ENCODE assay signal across 21 cellular contexts in genomic region chr19:7691497-7691896, GRCh38. TPM values are rescaled to one million over a fixed set of nuclear protein-coding genes. Genes with fewer than 3 reads are reported as not detected.
"Had no signal": no experiment of that assay in that cellular context is flagged by ENCODE, and none has a peak within 500 bp of the region (broad histone marks: within the 10 kb centered on the region; RNA-seq: fewer than 3 reads in every experiment).

No MANE protein-coding gene starts in this region.

- H3K9me3 Mint-ChIP-seq: nephron progenitor cell had no signal

- ATAC-seq: gastrocnemius medialis; heart right ventricle; left lobe of liver; pancreas; SK-N-SH treated with all-trans-retinoic acid at 6 μM for 48 hours; stimulated activated memory B cell treated with anti-CD40 and anti-IgM and Interleukin-4, amounts not matched to agents 10 μg/mL and 1 μg/mL and 100 μg/mL, for 72 hours had no signal

- H3K27ac Mint-ChIP-seq: nephron progenitor cell; stimulated activated memory B cell treated with anti-CD40 and anti-IgM and Interleukin-4, amounts not matched to agents 10 μg/mL and 1 μg/mL and 100 μg/mL, for 72 hours had no signal

- H3K4me1 ChIP-seq: gastrocnemius medialis, heart right ventricle, pancreas, transverse colon had no signal

- H3K4me1 Mint-ChIP-seq: nephron progenitor cell had no signal

- H3K4me3 Mint-ChIP-seq: nephron progenitor cell; stimulated activated memory B cell treated with anti-CD40 and anti-IgM and Interleukin-4, amounts not matched to agents 10 μg/mL and 1 μg/mL and 100 μg/mL, for 72 hours had no signal

- H3K27me3 Mint-ChIP-seq: stimulated activated memory B cell treated with anti-CD40 and anti-IgM and Interleukin-4, amounts not matched to agents 10 μg/mL and 1 μg/mL and 100 μg/mL, for 72 hours had no signal

- H3K27me3 ChIP-seq: pancreas, transverse colon had no signal

- DNase-seq: activated CD4-positive, alpha-beta T cell treated with anti-CD3 and anti-CD28 coated beads, Interleukin-2, amount 50 U/mL, for 4 hours; activated CD8-positive, alpha-beta memory T cell treated with anti-CD3 and anti-CD28 coated beads, Interleukin-2, amount 50 U/mL, for 4 hours; caudate nucleus; effector CD8-positive, alpha-beta T cell; gastrocnemius medialis; heart right ventricle; islet precursor cell; mammary epithelial cell; nephron progenitor cell; pancreas; SHP77; substantia nigra; transverse colon had no signal

- H3K4me3 ChIP-seq: coronary artery, gastrocnemius medialis, heart right ventricle, pancreas, skin epidermis, transverse colon had no signal

- H3K27ac ChIP-seq: coronary artery, gastrocnemius medialis, heart right ventricle, pancreas, skin epidermis, transverse colon had no signal

- H3K9me3 ChIP-seq: gastrocnemius medialis, heart right ventricle, pancreas, transverse colon had no signal

- H3K36me3 ChIP-seq: gastrocnemius medialis, heart right ventricle, pancreas, transverse colon had no signal

RNA-seq across cellular contexts. Expression of gene FCER2, which starts 10.4 kb away (rescaled TPM):
- total RNA-seq: gastrocnemius medialis; mammary epithelial cell; renal cortical epithelial cell; T-helper 1 cell treated with Interleukin-12 subunit alpha and Interleukin-12 subunit beta and Interleukin-4 antibody, amounts not matched to agents 30 ng/mL and 1 ng/mL, for 36 hours had no signal

RNA-seq across cellular contexts. Expression of gene MCEMP1, which starts 14.6 kb away (rescaled TPM):
- total RNA-seq: mammary epithelial cell; renal cortical epithelial cell; T-helper 1 cell treated with Interleukin-12 subunit alpha and Interleukin-12 subunit beta and Interleukin-4 antibody, amounts not matched to agents 30 ng/mL and 1 ng/mL, for 36 hours had no signal

RNA-seq across cellular contexts. Expression of gene RETN, which starts 22.6 kb away (rescaled TPM):
- total RNA-seq: left lobe of liver; mammary epithelial cell; mucosa of gallbladder; pancreas; renal cortical epithelial cell; T-helper 1 cell treated with Interleukin-12 subunit alpha and Interleukin-12 subunit beta and Interleukin-4 antibody, amounts not matched to agents 30 ng/mL and 1 ng/mL, for 36 hours; transverse colon had no signal

RNA-seq across cellular contexts. Expression of gene CLEC4G, which starts 40.4 kb away (rescaled TPM):
- total RNA-seq: mammary epithelial cell; renal cortical epithelial cell; T-helper 1 cell treated with Interleukin-12 subunit alpha and Interleukin-12 subunit beta and Interleukin-4 antibody, amounts not matched to agents 30 ng/mL and 1 ng/mL, for 36 hours had no signal
